Comparison of ENCODE assay signal across 8 cellular contexts in genomic region chr14:103576371-103577024, GRCh38. TPM values are rescaled to one million over a fixed set of nuclear protein-coding genes. Genes with fewer than 3 reads are reported as not detected.
DNase-seq lines count a peak whose midpoint lies in the region; ATAC-seq and TF ChIP-seq lines count a peak whose summit lies in the region.

No MANE protein-coding gene starts in this region.

- no peaks in the 10 kb centered on the region for H3K9me3 ChIP-seq in endodermal cell (ENCODE audit: control insufficient read depth, low read length)
- H3K9me3 ChIP-seq in upper lobe of left lung, result no peaks in the 10 kb centered on the region

- ATAC-seq in memory B cell (ENCODE audit: low read depth) (no peak), upper lobe of left lung (ENCODE audit: low FRiP score in 2 of 2) (peak; percentile 95 to 96), HG03354 (IDR thresholded peaks at IDR 0.05; ENCODE audit: poor library complexity, severe bottlenecking, unreplicated experiment) (no peak), GM18873 (IDR thresholded peaks at IDR 0.05; ENCODE audit: low FRiP score, unreplicated experiment) (no peak)
- no peak for ATAC-seq in activated naive CD4-positive, alpha-beta T cell treated with anti-CD3 and anti-CD28 coated beads, Interleukin-2, amount 50 U/mL, for 72 hours

- DNase-seq in DMS79 treated with DMSO at 0.1 percent for 48 hours (lab: John Stamatoyannopoulos, UW) (peak; percentile 85), NCI-H526 (lab: John Stamatoyannopoulos, UW) (peak; percentile 20 to 36), endodermal cell (peak; percentile 80), memory B cell (ENCODE audit: low spot score in 2 of 2) (no peak), upper lobe of left lung (peak in 1 of 2 donors; percentile 96)
- DNase-seq in activated naive CD4-positive, alpha-beta T cell treated with anti-CD3 and anti-CD28 coated beads, Interleukin-2, amount 50 U/mL, for 72 hours (ENCODE audit: low spot score in 2 of 2), result no peak

- H3K4me3 Mint-ChIP-seq in endodermal cell (no peak overlapping the region), memory B cell (no peak overlapping the region)

- peaks cover 8% of the 10 kb centered on the region for H3K4me1 Mint-ChIP-seq in endodermal cell
- no peaks in the 10 kb centered on the region for H3K4me1 Mint-ChIP-seq in memory B cell

- H3K36me3 ChIP-seq in endodermal cell (ENCODE audit: control insufficient read depth, insufficient read depth, low read length) (peaks cover 33% of the 10 kb centered on the region), upper lobe of left lung (peaks cover 3 to 58% (median 8%) of the 10 kb centered on the region in 4 donors)

- H3K4me1 ChIP-seq in endodermal cell (ENCODE audit: control insufficient read depth, insufficient read depth, low read length) (no peaks in the 10 kb centered on the region), upper lobe of left lung (peaks cover 33 to 57% (median 40%) of the 10 kb centered on the region in 4 donors)

- no peak overlapping the region for H3K9ac ChIP-seq in endodermal cell (ENCODE audit: extremely low read depth, low read length, poor library complexity, severe bottlenecking)

- peak overlapping the region; percentile 60 for H3K27ac ChIP-seq in endodermal cell (ENCODE audit: low read depth, low read length)
- H3K27ac ChIP-seq in upper lobe of left lung, result peak overlapping the region; percentile 69 to 83 (median 76)

- H3K27me3 ChIP-seq in endodermal cell (ENCODE audit: control insufficient read depth, insufficient read depth, low read length, poor library complexity, severe bottlenecking) (no peaks in the 10 kb centered on the region), upper lobe of left lung (no peaks in the 10 kb centered on the region)

- H3K27ac Mint-ChIP-seq in endodermal cell, result peak overlapping the region; percentile 89
- H3K27ac Mint-ChIP-seq in memory B cell, result peak overlapping the region; percentile 62
- no peak overlapping the region for H3K27ac Mint-ChIP-seq in activated naive CD4-positive, alpha-beta T cell treated with anti-CD3 and anti-CD28 coated beads, Interleukin-2, amount 50 U/mL, for 72 hours

- peak in 1 of 4 donors; percentile 14 for TF ChIP-seq POLR2A in upper lobe of left lung (IDR thresholded peaks at IDR 0.05)

- H3K27me3 Mint-ChIP-seq in endodermal cell (ENCODE audit: insufficient read depth) (no peaks in the 10 kb centered on the region), memory B cell (no peaks in the 10 kb centered on the region)

- H3K4me3 ChIP-seq in endodermal cell (ENCODE audit: low read length), result no peak overlapping the region
- peak overlapping the region in 2 of 4 donors; percentile 3 to 5 for H3K4me3 ChIP-seq in upper lobe of left lung

- TF ChIP-seq CTCF in endodermal cell (conservative IDR thresholded peaks at IDR 0.05), result no peak
- TF ChIP-seq CTCF in upper lobe of left lung (IDR thresholded peaks at IDR 0.05), result no peak

- H3K9me3 Mint-ChIP-seq in endodermal cell (no peaks in the 10 kb centered on the region), memory B cell (no peaks in the 10 kb centered on the region)
- H3K9me3 Mint-ChIP-seq in activated naive CD4-positive, alpha-beta T cell treated with anti-CD3 and anti-CD28 coated beads, Interleukin-2, amount 50 U/mL, for 72 hours, result no peaks in the 10 kb centered on the region

- peak in 1 of 4 donors; percentile 65 for TF ChIP-seq EP300 in upper lobe of left lung (IDR thresholded peaks at IDR 0.05)

- H3K36me3 Mint-ChIP-seq in endodermal cell (ENCODE audit: low read depth) (peaks cover 37% of the 10 kb centered on the region), memory B cell (peaks cover 21% of the 10 kb centered on the region)
- H3K36me3 Mint-ChIP-seq in activated naive CD4-positive, alpha-beta T cell treated with anti-CD3 and anti-CD28 coated beads, Interleukin-2, amount 50 U/mL, for 72 hours, result peaks cover 7 to 11% of the 10 kb centered on the region in 2 donors

- 68 to 78% methylated on average over 4 to 9 of the region's 9 CpGs for WGBS in endodermal cell (ENCODE audit: insufficient coverage in 1 of 2, insufficient read length in 1 of 2), 2 experiments
- 37 to 45% methylated on average over 9 of the region's 9 CpGs for WGBS in upper lobe of left lung, 2 donors

RNA-seq across cellular contexts. Expression of gene COA8, which starts 13.7 kb away (rescaled TPM):
- 10 to 100 TPM; 30.1 to 39.8 TPM for total RNA-seq in endodermal cell
- polyA plus RNA-seq in endodermal cell (2013, experiment 1 of 2), result 34.9 TPM
- polyA plus RNA-seq in endodermal cell (2013, experiment 2 of 2), result 38.8 TPM
- total RNA-seq in upper lobe of left lung, result 10 to 100 TPM; 12.6 to 38.3 (median 28.6) TPM
- total RNA-seq in activated naive CD4-positive, alpha-beta T cell treated with anti-CD3 and anti-CD28 coated beads, Interleukin-2, amount 50 U/mL, for 72 hours, result 10 to 100 TPM; 14.1 to 39.9 TPM

RNA-seq across cellular contexts. Expression of gene BAG5, which starts 14.0 kb away (rescaled TPM):
- total RNA-seq in endodermal cell, result 10 to 100 TPM; 27.6 to 28.1 TPM
- 20.2 TPM for polyA plus RNA-seq in endodermal cell (2013, experiment 1 of 2)
- 20.5 TPM for polyA plus RNA-seq in endodermal cell (2013, experiment 2 of 2)
- 10 to 100 TPM; 12.6 to 36.9 (median 27.1) TPM for total RNA-seq in upper lobe of left lung
- 10 to 100 TPM; 15.6 to 24.1 TPM for total RNA-seq in activated naive CD4-positive, alpha-beta T cell treated with anti-CD3 and anti-CD28 coated beads, Interleukin-2, amount 50 U/mL, for 72 hours

RNA-seq across cellular contexts. Expression of gene TRMT61A, which starts 47.5 kb away (rescaled TPM):
- total RNA-seq in endodermal cell (1 to 10 TPM; 7.4 to 7.9 TPM), upper lobe of left lung (10 to 100 TPM in 5 of 6 donors, 1 to 10 TPM in 1; 6.7 to 25.1 (median 15.0) TPM)
- 4.5 TPM for polyA plus RNA-seq in endodermal cell (2013, experiment 1 of 2)
- polyA plus RNA-seq in endodermal cell (2013, experiment 2 of 2), result 4.1 TPM
- 1 to 10 TPM; 5.6 to 9.2 TPM for total RNA-seq in activated naive CD4-positive, alpha-beta T cell treated with anti-CD3 and anti-CD28 coated beads, Interleukin-2, amount 50 U/mL, for 72 hours

RNA-seq across cellular contexts. Expression of gene KLC1, which starts 52.5 kb away (rescaled TPM):
- total RNA-seq in endodermal cell (100 to 1,000 TPM; 170 to 178 TPM), upper lobe of left lung (100 to 1,000 TPM; 175 to 614 (median 267) TPM)
- polyA plus RNA-seq in endodermal cell (2013, experiment 1 of 2), result 204 TPM
- 188 TPM for polyA plus RNA-seq in endodermal cell (2013, experiment 2 of 2)
- total RNA-seq in activated naive CD4-positive, alpha-beta T cell treated with anti-CD3 and anti-CD28 coated beads, Interleukin-2, amount 50 U/mL, for 72 hours, result 100 to 1,000 TPM; 114 to 137 TPM

RNA-seq across cellular contexts. Expression of gene CKB, which starts 53.9 kb away (rescaled TPM):
- total RNA-seq in endodermal cell (100 to 1,000 TPM; 602 to 920 TPM), upper lobe of left lung (100 to 1,000 TPM; 168 to 303 (median 231) TPM)
- 1,216 TPM for polyA plus RNA-seq in endodermal cell (2013, experiment 1 of 2)
- 1,012 TPM for polyA plus RNA-seq in endodermal cell (2013, experiment 2 of 2)
- 1 to 10 TPM; 2.6 to 9.4 TPM for total RNA-seq in activated naive CD4-positive, alpha-beta T cell treated with anti-CD3 and anti-CD28 coated beads, Interleukin-2, amount 50 U/mL, for 72 hours

Comparison
In these comparisons a context has a peak if more than half of its experiments do, and no peak if none do; other contexts are left out.
1. DNase-seq: peak in DMS79 treated with DMSO at 0.1 percent for 48 hours (single experiment), NCI-H526 (2 of 2) and endodermal cell (single experiment); none in memory B cell (0 of 2) and activated naive CD4-positive, alpha-beta T cell treated with anti-CD3 and anti-CD28 coated beads, Interleukin-2, amount 50 U/mL, for 72 hours (0 of 2).
2. H3K27ac Mint-ChIP-seq: peak in endodermal cell (single experiment) and memory B cell (single experiment); none in activated naive CD4-positive, alpha-beta T cell treated with anti-CD3 and anti-CD28 coated beads, Interleukin-2, amount 50 U/mL, for 72 hours (0 of 2).
3. ATAC-seq: peak in upper lobe of left lung (2 of 2); none in memory B cell (single experiment), HG03354 (single experiment), activated naive CD4-positive, alpha-beta T cell treated with anti-CD3 and anti-CD28 coated beads, Interleukin-2, amount 50 U/mL, for 72 hours (0 of 2) and GM18873 (single experiment).